27 cellular contexts compared by ENCODE assay signal in genomic region chr5:14859150-14859549, GRCh38.
"Had no signal": no experiment of that assay in that cellular context is flagged by ENCODE, and none has a peak within 500 bp of the region (broad histone marks: within the 10 kb centered on the region; RNA-seq: fewer than 3 reads in every experiment).

No MANE protein-coding gene starts in this region.

- H3K27ac ChIP-seq: epithelial cell of prostate, esophagus squamous epithelium, left lung, lower lobe of right lung had no signal

- H3K27me3 ChIP-seq: esophagus squamous epithelium, gastrocnemius medialis, heart right ventricle, left lung had no signal

- H3K36me3 ChIP-seq: esophagus squamous epithelium, gastrocnemius medialis, left lung, lower lobe of right lung had no signal

- H3K9me3 ChIP-seq: esophagus squamous epithelium, gastrocnemius medialis, heart right ventricle, left lung, lower lobe of right lung, mucosa of descending colon had no signal

- H3K4me1 ChIP-seq: left lung, lower lobe of right lung had no signal

- DNase-seq: cortex of kidney; effector CD8-positive, alpha-beta T cell; effector memory CD8-positive, alpha-beta T cell; endodermal cell; erythroblast; esophagus squamous epithelium; foreskin fibroblast; foreskin melanocyte; gastrocnemius medialis; glutamatergic neuron; head of caudate nucleus; heart right ventricle; hippocampal formation; left cardiac atrium; left lung; left ventricle myocardium superior; lower lobe of right lung; mesenchymal stem cell; mucosa of descending colon; naive B cell; naive thymus-derived CD8-positive, alpha-beta T cell had no signal

- H3K4me3 Mint-ChIP-seq: dendritic cell treated with granulocyte-macrophage colony-stimulating factor and Interleukin-4, amounts not matched to agents 40 ng/mL and 50 ng/mL, for 4 days; effector memory CD8-positive, alpha-beta T cell; endodermal cell; mesothelial cell of epicardium; naive B cell; naive thymus-derived CD8-positive, alpha-beta T cell had no signal

- H3K27ac Mint-ChIP-seq: dendritic cell treated with granulocyte-macrophage colony-stimulating factor and Interleukin-4, amounts not matched to agents 40 ng/mL and 50 ng/mL, for 4 days; effector memory CD8-positive, alpha-beta T cell; endodermal cell; mesothelial cell of epicardium had no signal

- H3K9me3 Mint-ChIP-seq: dendritic cell treated with granulocyte-macrophage colony-stimulating factor and Interleukin-4, amounts not matched to agents 40 ng/mL and 50 ng/mL, for 4 days; effector memory CD8-positive, alpha-beta T cell; endodermal cell; mesothelial cell of epicardium; naive B cell; naive thymus-derived CD8-positive, alpha-beta T cell had no signal

- H3K27me3 Mint-ChIP-seq: dendritic cell treated with granulocyte-macrophage colony-stimulating factor and Interleukin-4, amounts not matched to agents 40 ng/mL and 50 ng/mL, for 4 days; effector memory CD8-positive, alpha-beta T cell; naive B cell; naive thymus-derived CD8-positive, alpha-beta T cell had no signal

- H3K4me3 ChIP-seq: esophagus squamous epithelium, gastrocnemius medialis, heart right ventricle, left lung, lower lobe of right lung, mucosa of descending colon had no signal

- FAIRE-seq: endometrium, islet of Langerhans, keratinocyte had no signal

- ATAC-seq: effector memory CD8-positive, alpha-beta T cell; gastrocnemius medialis; left cardiac atrium; left lung; left ventricle myocardium superior; lower lobe of right lung; mucosa of descending colon; naive thymus-derived CD8-positive, alpha-beta T cell had no signal

- H3K36me3 Mint-ChIP-seq: naive B cell had no signal
